1 cellular context compared by ENCODE assay signal in genomic region chr15:90101130-90101968, GRCh38.
TF ChIP-seq lines count a peak whose summit lies in the region.

No MANE protein-coding gene starts in this region.

TF ChIP-seq in K562, 482 proteins besides CTCF, POLR2A, EP300 and RAD21 (continued from another document and continues in another):
- TF ChIP-seq MAX (CRISPR knock-in tag; IDR thresholded peaks at IDR 0.05) (0 out of 2 replicates have a peak, but pooled peaks have one; percentile 40), EWSR1 (IDR thresholded peaks at IDR 0.05; ENCODE audit: borderline replicate concordance, low read depth, partially characterized antibody) (no peak), ZBTB43 (CRISPR knock-in tag; IDR thresholded peaks at IDR 0.05) (no peak), HOXB6 (CRISPR knock-in tag; IDR thresholded peaks at IDR 0.05; ENCODE audit: borderline replicate concordance) (no peak), SLC30A9 (CRISPR knock-in tag; IDR thresholded peaks at IDR 0.05) (no peak), BRCA1 (IDR thresholded peaks at IDR 0.05) (no peak), BRCA1 (CRISPR knock-in tag; IDR thresholded peaks at IDR 0.05) (no peak), ZNF408 (CRISPR knock-in tag; IDR thresholded peaks at IDR 0.05; ENCODE audit: low read depth) (no peak), CREB1 (IDR thresholded peaks at IDR 0.05) (no peak), CREB1 (CRISPR knock-in tag; IDR thresholded peaks at IDR 0.05) (no peak), ELK1 (CRISPR knock-in tag; IDR thresholded peaks at IDR 0.05) (no peak), ZNF511 (CRISPR knock-in tag; IDR thresholded peaks at IDR 0.05) (no peak), RERE (CRISPR knock-in tag; IDR thresholded peaks at IDR 0.05; ENCODE audit: borderline replicate concordance) (no peak), PTRF (tag; IDR thresholded peaks at IDR 0.05) (no peak), WHSC1 (IDR thresholded peaks at IDR 0.05; ENCODE audit: low read length) (no peak), ARHGAP35 (IDR thresholded peaks at IDR 0.05; ENCODE audit: partially characterized antibody) (no peak), SMAD4 (CRISPR knock-in tag; conservative IDR thresholded peaks at IDR 0.05) (no peak), TAF7 (tag; IDR thresholded peaks at IDR 0.05) (no peak), ZNF24 (IDR thresholded peaks at IDR 0.05) (no peak), SP2 (IDR thresholded peaks at IDR 0.05; ENCODE audit: extremely low read depth, low read depth, low read length, poor library complexity, severe bottlenecking) (no peak), ZBTB1 (CRISPR knock-in tag; IDR thresholded peaks at IDR 0.05; ENCODE audit: borderline replicate concordance, low read depth) (no peak), BCL6 (CRISPR knock-in tag; IDR thresholded peaks at IDR 0.05) (no peak), KLF6 (CRISPR knock-in tag; IDR thresholded peaks at IDR 0.05; ENCODE audit: borderline replicate concordance) (no peak), TARDBP (IDR thresholded peaks at IDR 0.05) (no peak), C11orf30 (IDR thresholded peaks at IDR 0.05; ENCODE audit: low read depth) (peak; percentile 75), BRF1 (IDR thresholded peaks at IDR 0.05; ENCODE audit: borderline replicate concordance, extremely low read depth, insufficient read length) (no peak), PHB (CRISPR knock-in tag; IDR thresholded peaks at IDR 0.05) (no peak), DLX4 (CRISPR knock-in tag; IDR thresholded peaks at IDR 0.05) (no peak), CHD7 (IDR thresholded peaks at IDR 0.05; ENCODE audit: low read depth, low read length) (no peak), ZNF740 (CRISPR knock-in tag; IDR thresholded peaks at IDR 0.05) (peak; percentile 59; the same call in 1 of the 2 replicates), ZNF740 (tag; IDR thresholded peaks at IDR 0.05) (no peak), MCM7 (IDR thresholded peaks at IDR 0.05) (no peak), NRF1 (conservative IDR thresholded peaks at IDR 0.05 in 1 of 2, IDR thresholded peaks at IDR 0.05 in 1 of 2) (peak in 1 of 2 experiments; percentile 24; a peak in 1 of 4 replicates)
